ENCODE assay signal across 9 cellular contexts in the genomic region with DNA sequence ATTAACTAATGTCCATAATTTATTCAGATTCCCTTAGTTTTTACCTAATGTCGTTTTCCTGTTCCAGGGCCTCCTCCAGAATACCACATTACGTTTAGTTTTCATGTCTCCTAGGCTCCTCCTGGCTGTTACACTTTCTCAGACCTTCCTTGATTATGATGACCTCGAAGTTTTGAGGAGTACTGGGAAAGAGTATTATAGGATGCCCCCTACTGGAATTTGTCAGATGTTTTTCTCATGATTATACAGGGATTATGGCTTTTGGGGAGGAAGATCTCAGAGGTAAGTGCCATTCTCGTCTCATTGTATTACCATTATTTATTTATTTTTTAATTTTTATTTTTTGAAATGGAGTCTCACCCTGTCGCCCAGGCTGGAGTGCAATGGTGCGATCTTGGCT. TPM values are rescaled to one million over a fixed set of nuclear protein-coding genes. Genes with fewer than 3 reads are reported as not detected.
A peak's percentile ranks its signal among the peaks of the same experiment; 100 is the strongest.
DNase-seq lines count a peak whose midpoint lies in the region; TF ChIP-seq lines count a peak whose summit lies in the region.
"Had no signal": no experiment of that assay in that cellular context is flagged by ENCODE, and none has a peak within 500 bp of the region (broad histone marks: within the 10 kb centered on the region; RNA-seq: fewer than 3 reads in every experiment).

No MANE protein-coding gene starts in this region.

- H3K4me1 Mint-ChIP-seq in HFFc6 (ENCODE audit: low read depth) (peaks cover 5% of the 10 kb centered on the region), glutamatergic neuron (ENCODE audit: low read depth, unreplicated experiment) (no peaks in the 10 kb centered on the region)

- H3K27ac ChIP-seq in SK-N-MC (no peak overlapping the region), thyroid gland (no peak overlapping the region), tibial nerve (no peak overlapping the region)

- H3K27ac Mint-ChIP-seq in HFFc6 (no peak overlapping the region), glutamatergic neuron (ENCODE audit: unreplicated experiment) (no peak overlapping the region)
- H3K27ac Mint-ChIP-seq: brain had no signal

- no peak for TF ChIP-seq EP300 in tibial nerve (IDR thresholded peaks at IDR 0.05)

- peaks cover 4% of the 10 kb centered on the region; the same call in 1 of the 2 replicates for H3K36me3 Mint-ChIP-seq in HFFc6 (ENCODE audit: low read depth)
- H3K36me3 Mint-ChIP-seq in glutamatergic neuron (ENCODE audit: unreplicated experiment) = peaks cover 7% of the 10 kb centered on the region
- H3K36me3 Mint-ChIP-seq: brain had no signal

- DNase-seq in AG20443 (ENCODE audit: low spot score) (peak; percentile 59), HFFc6 (peak; percentile 41), SK-N-MC (ENCODE audit: low read depth, low spot score) (peak; percentile 14), glutamatergic neuron (no peak), thyroid gland (no peak), tibial nerve (ENCODE audit: low spot score in 2 of 2) (no peak)
- no peak for DNase-seq in activated effector memory CD4-positive, alpha-beta T cell treated with anti-CD3 and anti-CD28 coated beads, Interleukin-2, amount 50 U/mL, for 16 hours
- no peak for DNase-seq in activated T-cell treated with anti-CD3 and anti-CD28 coated beads, Interleukin-2, amount 50 U/mL, for 1 hour

- H3K9me3 Mint-ChIP-seq in HFFc6 = no peaks in the 10 kb centered on the region
- H3K9me3 Mint-ChIP-seq in glutamatergic neuron (ENCODE audit: unreplicated experiment) = no peaks in the 10 kb centered on the region

- H3K27me3 ChIP-seq in thyroid gland (no peaks in the 10 kb centered on the region), tibial nerve (no peaks in the 10 kb centered on the region)

- H3K9me3 ChIP-seq in SK-N-MC (ENCODE audit: low read depth, low read length) = no peaks in the 10 kb centered on the region
- H3K9me3 ChIP-seq in thyroid gland = no peaks in the 10 kb centered on the region
- H3K9me3 ChIP-seq in tibial nerve = no peaks in the 10 kb centered on the region

- no peaks in the 10 kb centered on the region; the same call in 1 of the 2 replicates for H3K27me3 Mint-ChIP-seq in HFFc6 (ENCODE audit: insufficient read depth)
- H3K27me3 Mint-ChIP-seq in glutamatergic neuron (ENCODE audit: unreplicated experiment) = peaks cover 2% of the 10 kb centered on the region

- H3K4me1 ChIP-seq in thyroid gland (no peaks in the 10 kb centered on the region), tibial nerve (no peaks in the 10 kb centered on the region)

- H3K4me3 Mint-ChIP-seq in HFFc6 = no peak overlapping the region
- no peak overlapping the region for H3K4me3 Mint-ChIP-seq in glutamatergic neuron (ENCODE audit: unreplicated experiment)
- H3K4me3 Mint-ChIP-seq: brain had no signal

- no peak for TF ChIP-seq POLR2A in thyroid gland (IDR thresholded peaks at IDR 0.05)
- TF ChIP-seq POLR2A in tibial nerve (IDR thresholded peaks at IDR 0.05) = no peak

- no peaks in the 10 kb centered on the region for H3K36me3 ChIP-seq in SK-N-MC (ENCODE audit: insufficient read depth, low read length)
- no peaks in the 10 kb centered on the region for H3K36me3 ChIP-seq in thyroid gland
- no peaks in the 10 kb centered on the region for H3K36me3 ChIP-seq in tibial nerve

- no peak overlapping the region for H3K9ac ChIP-seq in SK-N-MC (ENCODE audit: insufficient read length)

- peak; percentile 76 for TF ChIP-seq CTCF in HFFc6 (IDR thresholded peaks at IDR 0.05)
- peak; percentile 49 for TF ChIP-seq CTCF in glutamatergic neuron (IDR thresholded peaks at IDR 0.05; ENCODE audit: partially characterized antibody, unreplicated experiment)
- TF ChIP-seq CTCF in thyroid gland (IDR thresholded peaks at IDR 0.05) = peak in 4 of 6 experiments; percentile 35 to 55 (median 48)
- TF ChIP-seq CTCF in tibial nerve (IDR thresholded peaks at IDR 0.05) = peak in 2 of 5 experiments; percentile 25 to 35

- 49 to 50% methylated on average over 6 of the region's 6 CpGs for WGBS in thyroid gland, 2 donors
- 52 to 53% methylated on average over 6 of the region's 6 CpGs for WGBS in tibial nerve, 2 donors

- no peak overlapping the region for H3K4me3 ChIP-seq in SK-N-MC
- no peak overlapping the region for H3K4me3 ChIP-seq in thyroid gland (replicated peaks in 1 of 3)
- H3K4me3 ChIP-seq in tibial nerve = no peak overlapping the region

- intact Hi-C loops in thyroid gland (cut with DNase I) = no loop called here

RNA-seq across cellular contexts. Expression of a gene that starts 17.7 kb away (rescaled TPM):
- total RNA-seq in HFFc6 (2021; fragmentation: NEBNext Ultra II Directional; extraction: Animal tissue kit (Norgen Biotek cat#: 25700)) = 10 to 100 TPM; 21.9 to 30.8 (median 30.2) TPM
- 3.5 TPM for total RNA-seq in glutamatergic neuron (ENCODE audit: unreplicated experiment)
- 100 to 1,000 TPM; 137 to 470 (median 255) TPM for total RNA-seq in thyroid gland
- 1,000 to 10,000 TPM in 1 of 4 donors, 100 to 1,000 TPM in 3; 415 to 1,129 (median 638) TPM for total RNA-seq in tibial nerve

RNA-seq across cellular contexts. Expression of a gene that starts 24.6 kb away (rescaled TPM):
- total RNA-seq in HFFc6 (2021; fragmentation: NEBNext Ultra II Directional; extraction: Animal tissue kit (Norgen Biotek cat#: 25700)) = 10 to 100 TPM; 17.4 to 28.4 (median 21.6) TPM
- total RNA-seq in glutamatergic neuron (ENCODE audit: unreplicated experiment) = 53.3 TPM
- total RNA-seq in thyroid gland = 10 to 100 TPM; 45.1 to 68.4 (median 58.5) TPM
- 10 to 100 TPM; 19.7 to 29.7 (median 23.8) TPM for total RNA-seq in tibial nerve

RNA-seq across cellular contexts. Expression of a gene that starts 49.4 kb away (rescaled TPM):
- total RNA-seq in HFFc6 (2021; fragmentation: NEBNext Ultra II Directional; extraction: Animal tissue kit (Norgen Biotek cat#: 25700)) = 10 to 100 TPM in 5 of 6 experiments, 1 to 10 TPM in 1; 9.3 to 43.4 (median 36.0) TPM
- total RNA-seq in glutamatergic neuron (ENCODE audit: unreplicated experiment) = 1.0 TPM
- total RNA-seq in thyroid gland = 100 to 1,000 TPM; 132 to 545 (median 312) TPM
- 1,000 to 10,000 TPM in 1 of 4 donors, 100 to 1,000 TPM in 3; 528 to 1,237 (median 593) TPM for total RNA-seq in tibial nerve

Comparison
In these comparisons a context has a peak if more than half of its experiments do, and no peak if none do; other contexts are left out.
1. DNase-seq: peak in AG20443 (single experiment), HFFc6 (single experiment) and SK-N-MC (single experiment); none in glutamatergic neuron (single experiment), thyroid gland (0 of 2), tibial nerve (0 of 2), activated effector memory CD4-positive, alpha-beta T cell treated with anti-CD3 and anti-CD28 coated beads, Interleukin-2, amount 50 U/mL, for 16 hours (single experiment) and activated T-cell treated with anti-CD3 and anti-CD28 coated beads, Interleukin-2, amount 50 U/mL, for 1 hour (single experiment).
2. RNA of a gene that starts 17.7 kb away (total RNA-seq): 415 to 1,129 TPM in tibial nerve and 137 to 470 TPM in thyroid gland; 21.9 to 30.8 TPM in HFFc6 and 3.5 TPM in glutamatergic neuron (single experiment); every median in the first group is over 4 times any median in the second.